ENCODE assay signal across 13 cellular contexts in genomic region chr1:117632269-117633067, GRCh38. TPM values are rescaled to one million over a fixed set of nuclear protein-coding genes. Genes with fewer than 3 reads are reported as not detected.
A peak's percentile ranks its signal among the peaks of the same experiment; 100 is the strongest.
DNase-seq lines count a peak whose midpoint lies in the region; ATAC-seq, FAIRE-seq and TF ChIP-seq lines count a peak whose summit lies in the region.
"Had no signal": no experiment of that assay in that cellular context is flagged by ENCODE, and none has a peak within 500 bp of the region (broad histone marks: within the 10 kb centered on the region; RNA-seq: fewer than 3 reads in every experiment).

No MANE protein-coding gene starts in this region.

- H3K9ac ChIP-seq in liver (ENCODE audit: low read depth in 1 of 2, low read length in 2 of 2) (no peak overlapping the region), HepG2 (ENCODE audit: insufficient read depth, low read depth, low read length) (no peak overlapping the region)
- H3K9ac ChIP-seq: BLaER1 treated with 17β-estradiol and CSF1 and Interleukin-3, amounts not matched to agents 10 nM and 100 nM had no signal

- CTCF ChIA-PET in HepG2 (lab: Yijun Ruan, JAX; ENCODE audit: low intra/inter-chr PET ratio, low total read pairs) = no interaction called here

- H3K36me3 ChIP-seq in liver (ENCODE audit: control insufficient read depth in 4 of 4, insufficient read depth in 3 of 4, low read depth in 1 of 4, low read length in 3 of 4) (no peaks in the 10 kb centered on the region), HepG2 (replicated peaks in 1 of 2; ENCODE audit: control insufficient read depth in 1 of 2, insufficient read depth in 2 of 2, low read length in 2 of 2) (no peaks in the 10 kb centered on the region), hepatocyte (replicated peaks; ENCODE audit: insufficient read depth, low read depth) (no peaks in the 10 kb centered on the region)
- H3K36me3 ChIP-seq: BLaER1 treated with 17β-estradiol and CSF1 and Interleukin-3, amounts not matched to agents 10 nM and 100 nM; esophagus squamous epithelium had no signal

- intact Hi-C loops in HepG2 (cut with micrococcal nuclease; ENCODE audit: unreplicated experiment) = loop anchor here (10.0 kb wide), 1 partner anchor 62 kb away; no protein-coding TSS in a partner anchor

- H3K4me2 ChIP-seq in HepG2 (ENCODE audit: low read depth, low read length) (no peak overlapping the region), hepatocyte (peak overlapping the region; percentile 47)

- H3K4me3 ChIP-seq in liver (ENCODE audit: low read depth in 1 of 3, low read length in 3 of 3) (no peak overlapping the region), HepG2 (replicated peaks in 1 of 3; ENCODE audit: insufficient read depth in 1 of 3, low read depth in 2 of 3, low read length in 3 of 3) (no peak overlapping the region), hepatocyte (no peak overlapping the region)
- H3K4me3 ChIP-seq: BLaER1 treated with 17β-estradiol and CSF1 and Interleukin-3, amounts not matched to agents 10 nM and 100 nM; esophagus squamous epithelium had no signal

- TF ChIP-seq EP300 in HepG2 (IDR thresholded peaks at IDR 0.05; ENCODE audit: low read depth in 2 of 2, low read length in 2 of 2) (no peak), HepG2 (CRISPR knock-in tag; IDR thresholded peaks at IDR 0.05; ENCODE audit: borderline replicate concordance) (no peak)

- ATAC-seq in HepG2 (no peak), GM18520 (IDR thresholded peaks at IDR 0.05; ENCODE audit: unreplicated experiment) (no peak)

- H3K9me3 ChIP-seq in liver (ENCODE audit: control insufficient read depth in 4 of 4, low read length in 3 of 4) (no peaks in the 10 kb centered on the region), HepG2 (ENCODE audit: low read length) (no peaks in the 10 kb centered on the region), hepatocyte (ENCODE audit: low read depth) (no peaks in the 10 kb centered on the region)
- H3K9me3 ChIP-seq: BLaER1 treated with 17β-estradiol and CSF1 and Interleukin-3, amounts not matched to agents 10 nM and 100 nM; esophagus squamous epithelium had no signal

- FAIRE-seq in HepG2 (lab: Jason Lieb, UNC) = no peak
- FAIRE-seq: astrocyte had no signal

- H3K4me1 ChIP-seq in liver (ENCODE audit: control insufficient read depth in 4 of 4, insufficient read depth in 4 of 4, low read length in 3 of 4) = peaks cover 21 to 57% (median 47%) of the 10 kb centered on the region in 4 donors
- no peaks in the 10 kb centered on the region for H3K4me1 ChIP-seq in HepG2 (ENCODE audit: insufficient read depth, low read length)
- H3K4me1 ChIP-seq in hepatocyte (ENCODE audit: insufficient read depth) = peaks cover 17% of the 10 kb centered on the region
- H3K4me1 ChIP-seq: esophagus squamous epithelium had no signal

- DNase-seq in HepG2 (ENCODE audit: low spot score) (no peak), NCI-H128 (lab: John Stamatoyannopoulos, UW; ENCODE audit: unreplicated experiment) (peak; percentile 43), hepatocyte (ENCODE audit: low spot score) (peak; percentile 17), GM19238 (ENCODE audit: insufficient read length, low spot score) (no peak), Ammon's horn (ENCODE audit: low spot score) (no peak)
- DNase-seq in stimulated activated CD4-positive, alpha-beta T cell treated with anti-CD3 and anti-CD28 coated beads, Interleukin-2, amount 100 ng/mL, for 24 hours = no peak
- DNase-seq: esophagus squamous epithelium, NCI-H446 had no signal

- no peaks in the 10 kb centered on the region for H3K9me2 ChIP-seq in hepatocyte (replicated peaks; ENCODE audit: insufficient read depth)

- in situ Hi-C loops in HepG2 (cut with HindIII; ENCODE audit: extremely low pct_ligation_motif_present, low pct_unique_long_range_greater_than_20kb) = no loop called here

- H4K20me1 ChIP-seq in HepG2 (ENCODE audit: insufficient read depth, low read length) (no peaks in the 10 kb centered on the region), hepatocyte (ENCODE audit: insufficient read depth, poor library complexity, severe bottlenecking) (no peaks in the 10 kb centered on the region)
- H4K20me1 ChIP-seq: BLaER1 treated with 17β-estradiol and CSF1 and Interleukin-3, amounts not matched to agents 10 nM and 100 nM had no signal

- TF ChIP-seq RAD21 in liver (IDR thresholded peaks at IDR 0.05) (peak in 1 of 2 donors; percentile 16), HepG2 (CRISPR knock-in tag; IDR thresholded peaks at IDR 0.05) (no peak)

- WGBS in liver = 64% methylated on average over 6 of the region's 6 CpGs
- 13% methylated on average over 6 of the region's 6 CpGs for WGBS in HepG2 (ENCODE audit: low lambda C conversion rate)
- WGBS in hepatocyte (ENCODE audit: low lambda C conversion rate, missing lambda C conversion rate) = 39% methylated on average over 6 of the region's 6 CpGs

- H3K27ac ChIP-seq in liver (ENCODE audit: low read depth in 1 of 2, low read length in 2 of 2) (peak overlapping the region; percentile 31 to 46), HepG2 (ENCODE audit: extremely low read length, insufficient read depth, low read length) (no peak overlapping the region), hepatocyte (peak overlapping the region; percentile 1)
- H3K27ac ChIP-seq: BLaER1 treated with 17β-estradiol and CSF1 and Interleukin-3, amounts not matched to agents 10 nM and 100 nM; VCaP had no signal

- BruUV-seq in HepG2 (replicated peaks; lab: Mats Ljungman, UMichigan) = no TSS peak

- POLR2A ChIA-PET in HepG2 (lab: Yijun Ruan, JAX) = interaction anchor here (0.6 kb wide), 1 partner anchor 127 kb away, joined by 3 read pairs; no protein-coding TSS in a partner anchor

- H3K79me2 ChIP-seq in HepG2 (ENCODE audit: insufficient read depth, low read length) (no peaks in the 10 kb centered on the region), hepatocyte (no peaks in the 10 kb centered on the region)

- H3K27me3 ChIP-seq in liver (ENCODE audit: control insufficient read depth in 4 of 4, insufficient read depth in 4 of 4, low read length in 3 of 4) (no peaks in the 10 kb centered on the region), HepG2 (ENCODE audit: control insufficient read depth in 1 of 2, insufficient read depth in 2 of 2, low read length in 2 of 2) (no peaks in the 10 kb centered on the region; a peak in 1 of 5 replicates), hepatocyte (no peaks in the 10 kb centered on the region)
- H3K27me3 ChIP-seq: BLaER1 treated with 17β-estradiol and CSF1 and Interleukin-3, amounts not matched to agents 10 nM and 100 nM had no signal

- TF ChIP-seq CTCF in liver (IDR thresholded peaks at IDR 0.05; ENCODE audit: low read depth, low read length, missing input control) (no peak), HepG2 (CRISPR knock-in tag; IDR thresholded peaks at IDR 0.05) (no peak), hepatocyte (IDR thresholded peaks at IDR 0.05; ENCODE audit: poor library complexity) (no peak)

- no peak for TF ChIP-seq POLR2A in HepG2 (IDR thresholded peaks at IDR 0.05; ENCODE audit: insufficient read depth in 1 of 2, low read depth in 2 of 2, low read length in 2 of 2)

- H2AFZ ChIP-seq in HepG2 (ENCODE audit: low read length) (no peak overlapping the region), hepatocyte (no peak overlapping the region)

TF ChIP-seq in liver, 16 proteins besides CTCF, POLR2A, EP300 and RAD21 (continues in another document):
- peak; percentile 7 for TF ChIP-seq YY1 (IDR thresholded peaks at IDR 0.05)
- TF ChIP-seq SP1 (IDR thresholded peaks at IDR 0.05) = peak; percentile 29
- peak; percentile 31 to 47 for TF ChIP-seq HNF4A (conservative IDR thresholded peaks at IDR 0.05)
- no peak for TF ChIP-seq EGR1 (IDR thresholded peaks at IDR 0.05; ENCODE audit: low read depth in 2 of 2)
- no peak for TF ChIP-seq GABPA (IDR thresholded peaks at IDR 0.05 in 1 of 2, conservative IDR thresholded peaks at IDR 0.05 in 1 of 2)
- no peak for TF ChIP-seq FOXA2 (IDR thresholded peaks at IDR 0.05)

TF ChIP-seq in HepG2, 621 proteins besides CTCF, POLR2A, EP300 and RAD21 (continues in another document):
- TF ChIP-seq ZNF296 (CRISPR knock-in tag; conservative IDR thresholded peaks at IDR 0.05) (no peak), NFE2L2 (IDR thresholded peaks at IDR 0.05; ENCODE audit: low read length) (no peak), CHD4 (IDR thresholded peaks at IDR 0.05; ENCODE audit: borderline replicate concordance, low read length) (no peak), SRSF4 (IDR thresholded peaks at IDR 0.05; ENCODE audit: low read depth, low read length, poor library complexity, severe bottlenecking) (no peak), ZNF839 (CRISPR knock-in tag; IDR thresholded peaks at IDR 0.05; ENCODE audit: borderline replicate concordance) (no peak), ZNF598 (CRISPR knock-in tag; IDR thresholded peaks at IDR 0.05; ENCODE audit: borderline replicate concordance) (no peak), GATAD1 (CRISPR knock-in tag; IDR thresholded peaks at IDR 0.05) (no peak), ZNF615 (CRISPR knock-in tag; IDR thresholded peaks at IDR 0.05; ENCODE audit: borderline replicate concordance) (no peak), TMF1 (CRISPR knock-in tag; IDR thresholded peaks at IDR 0.05; ENCODE audit: low read depth) (no peak)

RNA-seq across cellular contexts. Expression of gene TENT5C, which starts 26.6 kb away (rescaled TPM):
- total RNA-seq in liver (100 to 1,000 TPM in 1 of 2 donors, 1 to 10 TPM in 1; 4.3 to 200 TPM), HepG2 (2016; rRNA removed; fragmentation: Illumina TruSeq; extraction: Trizol) (0.02 and 0.04 TPM in 2 replicates), hepatocyte (4.1 and 5.5 TPM in 2 replicates)
- polyA plus RNA-seq in liver (1 to 10 TPM; 1.1 to 5.3 TPM), HepG2 (2011; rRNA removed) (0.30 and 0.38 TPM in 2 replicates), hepatocyte (2.4 and 2.5 TPM in 2 replicates)
- total RNA-seq in HepG2 (2016; cell fraction: cytosol; rRNA removed; fragmentation: Illumina TruSeq; extraction: Trizol; ENCODE audit: low read depth) = not detected in 2 replicates
- 0.04 TPM in 1 of 2 replicates, not detected in the other for total RNA-seq in HepG2 (2016; cell fraction: insoluble cytoplasmic fraction; rRNA removed; fragmentation: Illumina TruSeq; extraction: Trizol)
- total RNA-seq in HepG2 (2016; cell fraction: membrane; rRNA removed; fragmentation: Illumina TruSeq; extraction: Trizol) = 0.03 TPM in 1 of 2 replicates, not detected in the other
- 0.06 TPM in 1 of 2 replicates, not detected in the other for total RNA-seq in HepG2 (2016; cell fraction: nucleus; rRNA removed; fragmentation: Illumina TruSeq; extraction: Trizol)
- polyA plus RNA-seq in HepG2 (2011; cell fraction: cytosol; rRNA removed) = 0.28 and 0.33 TPM in 2 replicates
- 0.26 and 0.35 TPM in 2 replicates for polyA plus RNA-seq in HepG2 (2011; cell fraction: nucleus; rRNA removed)
- 0.05 and 0.21 TPM in 2 replicates for polyA plus RNA-seq in HepG2 (2012)
- not detected in 2 replicates for polyA plus RNA-seq in HepG2 (2016; cell fraction: cytosol; fragmentation: Illumina TruSeq; extraction: Trizol; ENCODE audit: low read depth)
- 0.03 and 0.04 TPM in 2 replicates for polyA plus RNA-seq in HepG2 (2016; cell fraction: insoluble cytoplasmic fraction; fragmentation: Illumina TruSeq; extraction: Trizol; ENCODE audit: low read depth)
- not detected in 2 replicates for polyA plus RNA-seq in HepG2 (2016; cell fraction: membrane; fragmentation: Illumina TruSeq; extraction: Trizol; ENCODE audit: low read depth)
- not detected in 2 replicates for polyA plus RNA-seq in HepG2 (2016; cell fraction: nucleus; fragmentation: Illumina TruSeq; extraction: Trizol; ENCODE audit: insufficient read depth, low read depth)
- 1.3 and 2.5 TPM in 2 replicates for polyA minus RNA-seq in HepG2 (2011; rRNA and poly(A)+ RNA removed; ENCODE audit: low replicate concordance)
- 0.88 and 0.99 TPM in 2 replicates for polyA minus RNA-seq in HepG2 (2011; cell fraction: cytosol; rRNA and poly(A)+ RNA removed)
- polyA minus RNA-seq in HepG2 (2011; cell fraction: nucleus; rRNA and poly(A)+ RNA removed) = 1.3 and 1.4 TPM in 2 replicates

Comparison
In these comparisons a context has a peak if more than half of its experiments do, and no peak if none do; other contexts are left out.
1. DNase-seq: peak in NCI-H128 (single experiment) and hepatocyte (single experiment); none in HepG2 (single experiment), GM19238 (single experiment), Ammon's horn (single experiment) and stimulated activated CD4-positive, alpha-beta T cell treated with anti-CD3 and anti-CD28 coated beads, Interleukin-2, amount 100 ng/mL, for 24 hours (0 of 2).